Comparison of ENCODE assay signal across 1 cellular context in genomic region chr1:183806650-183807049, GRCh38.
TF ChIP-seq lines count a peak whose summit lies in the region.

No MANE protein-coding gene starts in this region.

TF ChIP-seq in GM23338, 12 proteins besides CTCF, POLR2A, EP300 and RAD21 (continued from another document):
- TF ChIP-seq REST (IDR thresholded peaks at IDR 0.05; ENCODE audit: unreplicated experiment) (no peak), EZH2phosphoT487 (IDR thresholded peaks at IDR 0.05; ENCODE audit: unreplicated experiment) (no peak), ZNF114 (CRISPR knock-in tag; IDR thresholded peaks at IDR 0.05) (no peak), EZH2 (IDR thresholded peaks at IDR 0.05; ENCODE audit: low read depth, unreplicated experiment) (no peak), CREB1 (CRISPR knock-in tag; IDR thresholded peaks at IDR 0.05; ENCODE audit: low read depth) (no peak), POLR2AphosphoS5 (IDR thresholded peaks at IDR 0.05; ENCODE audit: low read depth) (no peak), STAT1 (IDR thresholded peaks at IDR 0.05; ENCODE audit: unreplicated experiment) (no peak), ZNF331 (CRISPR knock-in tag; IDR thresholded peaks at IDR 0.05; ENCODE audit: low read depth) (no peak)
- TF ChIP-seq, protein P1, sequence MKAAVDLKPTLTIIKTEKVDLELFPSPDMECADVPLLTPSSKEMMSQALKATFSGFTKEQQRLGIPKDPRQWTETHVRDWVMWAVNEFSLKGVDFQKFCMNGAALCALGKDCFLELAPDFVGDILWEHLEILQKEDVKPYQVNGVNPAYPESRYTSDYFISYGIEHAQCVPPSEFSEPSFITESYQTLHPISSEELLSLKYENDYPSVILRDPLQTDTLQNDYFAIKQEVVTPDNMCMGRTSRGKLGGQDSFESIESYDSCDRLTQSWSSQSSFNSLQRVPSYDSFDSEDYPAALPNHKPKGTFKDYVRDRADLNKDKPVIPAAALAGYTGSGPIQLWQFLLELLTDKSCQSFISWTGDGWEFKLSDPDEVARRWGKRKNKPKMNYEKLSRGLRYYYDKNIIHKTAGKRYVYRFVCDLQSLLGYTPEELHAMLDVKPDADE (IDR thresholded peaks at IDR 0.05) = no peak
- TF ChIP-seq, protein P2, sequence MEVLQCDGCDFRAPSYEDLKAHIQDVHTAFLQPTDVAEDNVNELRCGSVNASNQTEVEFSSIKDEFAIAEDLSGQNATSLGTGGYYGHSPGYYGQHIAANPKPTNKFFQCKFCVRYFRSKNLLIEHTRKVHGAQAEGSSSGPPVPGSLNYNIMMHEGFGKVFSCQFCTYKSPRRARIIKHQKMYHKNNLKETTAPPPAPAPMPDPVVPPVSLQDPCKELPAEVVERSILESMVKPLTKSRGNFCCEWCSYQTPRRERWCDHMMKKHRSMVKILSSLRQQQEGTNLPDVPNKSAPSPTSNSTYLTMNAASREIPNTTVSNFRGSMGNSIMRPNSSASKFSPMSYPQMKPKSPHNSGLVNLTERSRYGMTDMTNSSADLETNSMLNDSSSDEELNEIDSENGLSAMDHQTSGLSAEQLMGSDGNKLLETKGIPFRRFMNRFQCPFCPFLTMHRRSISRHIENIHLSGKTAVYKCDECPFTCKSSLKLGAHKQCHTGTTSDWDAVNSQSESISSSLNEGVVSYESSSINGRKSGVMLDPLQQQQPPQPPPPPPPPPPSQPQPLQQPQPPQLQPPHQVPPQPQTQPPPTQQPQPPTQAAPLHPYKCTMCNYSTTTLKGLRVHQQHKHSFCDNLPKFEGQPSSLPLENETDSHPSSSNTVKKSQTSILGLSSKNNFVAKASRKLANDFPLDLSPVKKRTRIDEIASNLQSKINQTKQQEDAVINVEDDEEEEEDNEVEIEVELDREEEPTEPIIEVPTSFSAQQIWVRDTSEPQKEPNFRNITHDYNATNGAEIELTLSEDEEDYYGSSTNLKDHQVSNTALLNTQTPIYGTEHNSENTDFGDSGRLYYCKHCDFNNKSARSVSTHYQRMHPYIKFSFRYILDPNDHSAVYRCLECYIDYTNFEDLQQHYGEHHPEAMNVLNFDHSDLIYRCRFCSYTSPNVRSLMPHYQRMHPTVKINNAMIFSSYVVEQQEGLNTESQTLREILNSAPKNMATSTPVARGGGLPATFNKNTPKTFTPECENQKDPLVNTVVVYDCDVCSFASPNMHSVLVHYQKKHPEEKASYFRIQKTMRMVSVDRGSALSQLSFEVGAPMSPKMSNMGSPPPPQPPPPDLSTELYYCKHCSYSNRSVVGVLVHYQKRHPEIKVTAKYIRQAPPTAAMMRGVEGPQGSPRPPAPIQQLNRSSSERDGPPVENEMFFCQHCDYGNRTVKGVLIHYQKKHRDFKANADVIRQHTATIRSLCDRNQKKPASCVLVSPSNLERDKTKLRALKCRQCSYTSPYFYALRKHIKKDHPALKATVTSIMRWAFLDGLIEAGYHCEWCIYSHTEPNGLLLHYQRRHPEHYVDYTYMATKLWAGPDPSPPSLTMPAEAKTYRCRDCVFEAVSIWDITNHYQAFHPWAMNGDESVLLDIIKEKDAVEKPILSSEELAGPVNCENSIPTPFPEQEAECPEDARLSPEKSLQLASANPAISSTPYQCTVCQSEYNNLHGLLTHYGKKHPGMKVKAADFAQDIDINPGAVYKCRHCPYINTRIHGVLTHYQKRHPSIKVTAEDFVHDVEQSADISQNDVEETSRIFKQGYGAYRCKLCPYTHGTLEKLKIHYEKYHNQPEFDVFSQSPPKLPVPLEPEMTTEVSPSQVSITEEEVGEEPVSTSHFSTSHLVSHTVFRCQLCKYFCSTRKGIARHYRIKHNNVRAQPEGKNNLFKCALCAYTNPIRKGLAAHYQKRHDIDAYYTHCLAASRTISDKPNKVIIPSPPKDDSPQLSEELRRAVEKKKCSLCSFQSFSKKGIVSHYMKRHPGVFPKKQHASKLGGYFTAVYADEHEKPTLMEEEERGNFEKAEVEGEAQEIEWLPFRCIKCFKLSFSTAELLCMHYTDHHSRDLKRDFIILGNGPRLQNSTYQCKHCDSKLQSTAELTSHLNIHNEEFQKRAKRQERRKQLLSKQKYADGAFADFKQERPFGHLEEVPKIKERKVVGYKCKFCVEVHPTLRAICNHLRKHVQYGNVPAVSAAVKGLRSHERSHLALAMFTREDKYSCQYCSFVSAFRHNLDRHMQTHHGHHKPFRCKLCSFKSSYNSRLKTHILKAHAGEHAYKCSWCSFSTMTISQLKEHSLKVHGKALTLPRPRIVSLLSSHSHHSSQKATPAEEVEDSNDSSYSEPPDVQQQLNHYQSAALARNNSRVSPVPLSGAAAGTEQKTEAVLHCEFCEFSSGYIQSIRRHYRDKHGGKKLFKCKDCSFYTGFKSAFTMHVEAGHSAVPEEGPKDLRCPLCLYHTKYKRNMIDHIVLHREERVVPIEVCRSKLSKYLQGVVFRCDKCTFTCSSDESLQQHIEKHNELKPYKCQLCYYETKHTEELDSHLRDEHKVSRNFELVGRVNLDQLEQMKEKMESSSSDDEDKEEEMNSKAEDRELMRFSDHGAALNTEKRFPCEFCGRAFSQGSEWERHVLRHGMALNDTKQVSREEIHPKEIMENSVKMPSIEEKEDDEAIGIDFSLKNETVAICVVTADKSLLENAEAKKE (CRISPR knock-in tag; IDR thresholded peaks at IDR 0.05) = no peak
